11 cellular contexts compared by ENCODE assay signal in genomic region chr10:114110174-114110972, GRCh38.
DNase-seq lines count a peak whose midpoint lies in the region; ATAC-seq and TF ChIP-seq lines count a peak whose summit lies in the region.
"Had no signal": no experiment of that assay in that cellular context is flagged by ENCODE, and none has a peak within 500 bp of the region (broad histone marks: within the 10 kb centered on the region; RNA-seq: fewer than 3 reads in every experiment).

No MANE protein-coding gene starts in this region.

- ATAC-seq in upper lobe of right lung, result peak; percentile 28
- ATAC-seq in GM21717 (IDR thresholded peaks at IDR 0.05; ENCODE audit: unreplicated experiment), result no peak
- ATAC-seq in HG02981 (IDR thresholded peaks at IDR 0.05; ENCODE audit: unreplicated experiment), result no peak
- ATAC-seq: activated T-cell treated with anti-CD3 and anti-CD28 coated beads, Interleukin-2, amount 50 U/mL, for 72 hours had no signal

- H3K27me3 ChIP-seq in cardiac muscle cell, result peaks cover 5% of the 10 kb centered on the region
- no peaks in the 10 kb centered on the region for H3K27me3 ChIP-seq in upper lobe of right lung

- intact Hi-C loops in cardiac septum (cut with DNase I) (no loop called here), upper lobe of right lung (cut with DNase I) (no loop called here)

- H3K36me3 ChIP-seq in cardiac muscle cell (no peaks in the 10 kb centered on the region), upper lobe of right lung (no peaks in the 10 kb centered on the region)

- H3K4me1 ChIP-seq in cardiac muscle cell (ENCODE audit: low read depth) (no peaks in the 10 kb centered on the region), upper lobe of right lung (no peaks in the 10 kb centered on the region)

- peak; percentile 18 for TF ChIP-seq CTCF in cardiac muscle cell (IDR thresholded peaks at IDR 0.05; ENCODE audit: low read depth, low read length)
- peak; percentile 22 for TF ChIP-seq CTCF in fibroblast of pulmonary artery (IDR thresholded peaks at IDR 0.05; ENCODE audit: low read length, missing control alignments)
- peak; percentile 9 for TF ChIP-seq CTCF in upper lobe of right lung (IDR thresholded peaks at IDR 0.05)

- H3K4me3 ChIP-seq in cardiac muscle cell, result no peak overlapping the region
- no peak overlapping the region for H3K4me3 ChIP-seq in fibroblast of pulmonary artery (replicated peaks; ENCODE audit: low read depth, low read length)
- no peak overlapping the region for H3K4me3 ChIP-seq in upper lobe of right lung
- H3K4me3 ChIP-seq: SK-N-MC had no signal

- H3K9me3 ChIP-seq in cardiac muscle cell (ENCODE audit: low read depth) (no peaks in the 10 kb centered on the region), upper lobe of right lung (no peaks in the 10 kb centered on the region)

- H3K27ac ChIP-seq in cardiac muscle cell (no peak overlapping the region), upper lobe of right lung (no peak overlapping the region)
- H3K27ac ChIP-seq: SK-N-MC had no signal

- DNase-seq in cardiac muscle cell (ENCODE audit: low read depth in 1 of 2, low spot score in 1 of 2) (peak in 1 of 2 donors; percentile 6), cardiac septum (ENCODE audit: low spot score) (no peak), OCI-M1 (lab: John Stamatoyannopoulos, UW) (peak; percentile 25), fibroblast of pulmonary artery (ENCODE audit: low read depth) (no peak), upper lobe of right lung (no peak), CD1c-positive myeloid dendritic cell (ENCODE audit: extremely low spot score) (no peak)
- DNase-seq: activated T-cell treated with anti-CD3 and anti-CD28 coated beads, Interleukin-2, amount 50 U/mL, for 72 hours; CD4-positive, CD25-positive, alpha-beta regulatory T cell had no signal
